Comparison of ENCODE assay signal across 19 cellular contexts in the genomic region with DNA sequence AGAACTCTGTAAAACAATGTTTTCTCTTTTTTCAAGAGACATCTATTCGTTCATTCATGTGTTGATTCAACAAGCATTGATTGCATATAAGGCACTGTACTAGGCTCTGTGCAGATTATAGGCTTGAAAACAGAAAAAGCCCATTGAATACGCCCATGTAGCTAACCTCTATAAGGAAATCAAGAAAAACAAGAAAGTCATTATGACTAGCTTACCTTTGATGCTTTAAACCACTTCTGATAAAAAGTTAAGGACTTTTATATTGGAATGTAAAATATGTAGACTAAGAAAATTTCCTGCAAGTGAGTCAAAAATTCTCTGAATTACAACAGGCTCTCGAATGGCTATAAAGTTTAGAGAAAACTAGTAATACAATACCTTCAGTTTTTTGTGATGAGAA.
DNase-seq lines count a peak whose midpoint lies in the region; ATAC-seq and TF ChIP-seq lines count a peak whose summit lies in the region.
"Had no signal": no experiment of that assay in that cellular context is flagged by ENCODE, and none has a peak within 500 bp of the region (broad histone marks: within the 10 kb centered on the region; RNA-seq: fewer than 3 reads in every experiment).

No MANE protein-coding gene starts in this region.

- no peaks in the 10 kb centered on the region for H3K9me3 ChIP-seq in Loucy (ENCODE audit: insufficient read depth, low read depth, low read length)
- H3K9me3 ChIP-seq: psoas muscle had no signal

- H3K27ac ChIP-seq in RWPE1 = no peak overlapping the region
- H3K27ac ChIP-seq: psoas muscle had no signal

- TF ChIP-seq CTCF in Loucy (conservative IDR thresholded peaks at IDR 0.05; ENCODE audit: low read length) (no peak), retinal pigment epithelial cell (conservative IDR thresholded peaks at IDR 0.05; ENCODE audit: low read depth, low read length) (no peak), RWPE1 (conservative IDR thresholded peaks at IDR 0.05; ENCODE audit: low read depth) (no peak)

- H3K9ac ChIP-seq in Loucy (ENCODE audit: low read depth, low read length, poor library complexity, severe bottlenecking) = no peak overlapping the region

- H3K36me3 Mint-ChIP-seq in activated T-cell treated with anti-CD3 and anti-CD28 coated beads, Interleukin-2, amount 50 U/mL, for 72 hours (ENCODE audit: insufficient read depth in 2 of 2) = no peaks in the 10 kb centered on the region
- H3K36me3 Mint-ChIP-seq: CD8-positive, alpha-beta T cell; immature natural killer cell had no signal

- H3K4me1 ChIP-seq in Loucy (ENCODE audit: insufficient read depth, low read length, poor library complexity, severe bottlenecking) = peaks cover 6% of the 10 kb centered on the region
- H3K4me1 ChIP-seq: psoas muscle had no signal

- no peak overlapping the region for H2AFZ ChIP-seq in Loucy (ENCODE audit: low read length)

- DNase-seq in activated T-cell treated with anti-CD3 and anti-CD28 coated beads, Interleukin-2, amount 50 U/mL, for 72 hours = no peak
- no peak for DNase-seq in activated T-cell treated with anti-CD3 and anti-CD28 coated beads, Interleukin-2, amount 50 U/mL, for 48 hours
- peak; percentile 45 for DNase-seq in astrocyte of the hippocampus (ENCODE audit: low read depth, low spot score)
- DNase-seq in retinal pigment epithelial cell (ENCODE audit: low read depth) = peak; percentile 41
- no peak for DNase-seq in activated CD4-positive, alpha-beta T cell treated with anti-CD3 and anti-CD28 coated beads for 48 hours
- DNase-seq in RWPE1 (ENCODE audit: low spot score) = no peak
- DNase-seq: activated CD4-positive, alpha-beta T cell treated with anti-CD3 and anti-CD28 coated beads, Interleukin-2, amount 10 ng/mL, durations not matched to agents 24 days and 14 days; CD8-positive, alpha-beta T cell; cortex of kidney; erythroblast; immature natural killer cell; NCI-H1436 treated with DMSO at 0.1 percent for 48 hours; NK-92 treated with Interleukin-12 subunit alpha and Interleukin-12 subunit beta, amount 100 ng/mL, for 24 hours; psoas muscle; SIG-M5; T-helper 9 cell had no signal

- CTCF ChIA-PET in RWPE1 (lab: Yijun Ruan, JAX) = interaction anchor here (0.6 to 0.8 kb wide), 2 partner anchors 13 to 21 kb away, joined by 4 to 5 read pairs; no protein-coding TSS in a partner anchor

- peaks cover 24% of the 10 kb centered on the region for H3K27me3 Mint-ChIP-seq in activated T-cell treated with anti-CD3 and anti-CD28 coated beads, Interleukin-2, amount 50 U/mL, for 72 hours (ENCODE audit: low read depth)

- H3K36me3 ChIP-seq in Loucy (ENCODE audit: insufficient read depth, low read length) = no peaks in the 10 kb centered on the region

- H3K4me2 ChIP-seq in Loucy (ENCODE audit: low read depth, low read length, poor library complexity, severe bottlenecking) = peak overlapping the region; percentile 27

- H3K4me3 ChIP-seq in Loucy (ENCODE audit: low read length, poor library complexity, severe bottlenecking) (no peak overlapping the region), retinal pigment epithelial cell (ENCODE audit: low read length) (no peak overlapping the region)
- H3K4me3 ChIP-seq: psoas muscle had no signal

- no peaks in the 10 kb centered on the region for H3K27me3 ChIP-seq in Loucy (ENCODE audit: insufficient read depth, low read length, poor library complexity, severe bottlenecking)

- no peak overlapping the region for H3K4me3 Mint-ChIP-seq in activated T-cell treated with anti-CD3 and anti-CD28 coated beads, Interleukin-2, amount 50 U/mL, for 72 hours
- H3K4me3 Mint-ChIP-seq: activated CD4-positive, alpha-beta T cell treated with anti-CD3 and anti-CD28 coated beads, Interleukin-2, amount 10 ng/mL, durations not matched to agents 24 days and 14 days; CD8-positive, alpha-beta T cell; immature natural killer cell; nephron had no signal

- H3K27ac Mint-ChIP-seq in activated T-cell treated with anti-CD3 and anti-CD28 coated beads, Interleukin-2, amount 50 U/mL, for 72 hours = no peak overlapping the region
- H3K27ac Mint-ChIP-seq: activated CD4-positive, alpha-beta T cell treated with anti-CD3 and anti-CD28 coated beads, Interleukin-2, amount 10 ng/mL, durations not matched to agents 24 days and 14 days; CD8-positive, alpha-beta T cell; immature natural killer cell; nephron had no signal

- peaks cover 15% of the 10 kb centered on the region for H3F3A ChIP-seq in Loucy (ENCODE audit: low read depth)

- peak; percentile 62 to 65 for ATAC-seq in activated T-cell treated with anti-CD3 and anti-CD28 coated beads, Interleukin-2, amount 50 U/mL, for 72 hours (replicated peaks in 1 of 2)
- no peak for ATAC-seq in GM21717 (IDR thresholded peaks at IDR 0.05; ENCODE audit: unreplicated experiment)
- ATAC-seq: CD8-positive, alpha-beta T cell; psoas muscle had no signal

- no peaks in the 10 kb centered on the region for H3K79me2 ChIP-seq in Loucy (ENCODE audit: insufficient read depth, low read length)

- peaks cover 45% of the 10 kb centered on the region for H3K4me1 Mint-ChIP-seq in activated T-cell treated with anti-CD3 and anti-CD28 coated beads, Interleukin-2, amount 50 U/mL, for 72 hours (ENCODE audit: low read depth)

- no peaks in the 10 kb centered on the region for H3K9me2 ChIP-seq in Loucy (replicated peaks; ENCODE audit: low read depth, low read length)

- POLR2A ChIA-PET in RWPE1 (lab: Yijun Ruan, JAX; ENCODE audit: low non-redundant PET) = no interaction called here

- H3K9me3 Mint-ChIP-seq in activated T-cell treated with anti-CD3 and anti-CD28 coated beads, Interleukin-2, amount 50 U/mL, for 72 hours = no peaks in the 10 kb centered on the region
- H3K9me3 Mint-ChIP-seq: activated CD4-positive, alpha-beta T cell treated with anti-CD3 and anti-CD28 coated beads, Interleukin-2, amount 10 ng/mL, durations not matched to agents 24 days and 14 days; CD8-positive, alpha-beta T cell; nephron had no signal

- no peaks in the 10 kb centered on the region for H4K20me1 ChIP-seq in Loucy (ENCODE audit: insufficient read depth, low read length, poor library complexity, severe bottlenecking)

Comparison
In these comparisons a context has a peak if more than half of its experiments do, and no peak if none do; other contexts are left out.
1. DNase-seq: peak in astrocyte of the hippocampus (single experiment) and retinal pigment epithelial cell (single experiment); none in activated T-cell treated with anti-CD3 and anti-CD28 coated beads, Interleukin-2, amount 50 U/mL, for 72 hours (0 of 2), activated T-cell treated with anti-CD3 and anti-CD28 coated beads, Interleukin-2, amount 50 U/mL, for 48 hours (0 of 2), activated CD4-positive, alpha-beta T cell treated with anti-CD3 and anti-CD28 coated beads for 48 hours (single experiment) and RWPE1 (single experiment).